Comparison of ENCODE assay signal across 25 cellular contexts in the genomic region with DNA sequence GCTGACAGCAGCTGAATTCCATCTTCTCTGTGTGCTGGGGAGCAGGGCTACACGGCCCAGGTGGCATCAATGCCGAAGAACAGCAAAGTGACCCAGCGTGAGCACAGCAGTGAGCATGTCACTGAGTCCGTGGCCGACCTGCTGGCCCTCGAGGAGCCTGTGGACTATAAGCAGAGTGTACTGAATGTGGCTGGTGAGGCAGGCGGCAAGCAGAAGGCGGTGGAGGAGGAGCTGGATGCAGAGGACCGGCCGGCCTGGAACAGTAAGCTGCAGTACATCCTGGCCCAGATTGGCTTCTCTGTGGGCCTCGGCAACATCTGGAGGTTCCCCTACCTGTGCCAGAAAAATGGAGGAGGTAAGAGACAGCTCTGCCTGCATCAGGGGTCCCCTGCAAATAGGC. TPM values are rescaled to one million over a fixed set of nuclear protein-coding genes. Genes with fewer than 3 reads are reported as not detected.
"Had no signal": no experiment of that assay in that cellular context is flagged by ENCODE, and none has a peak within 500 bp of the region (broad histone marks: within the 10 kb centered on the region; RNA-seq: fewer than 3 reads in every experiment).

No MANE protein-coding gene starts in this region.

- H3K9ac ChIP-seq: parathyroid adenoma had no signal

- H3K9me3 ChIP-seq: ovary, psoas muscle, right lobe of liver, sigmoid colon, stomach, testis, tibial artery, transverse colon, upper lobe of right lung, uterus had no signal

- H3K27ac ChIP-seq: ovary, parathyroid adenoma, psoas muscle, right lobe of liver, sigmoid colon, stomach, testis, tibial artery, transverse colon, upper lobe of right lung, uterus had no signal

- DNase-seq: nephron progenitor cell; occipital lobe; ovary; psoas muscle; right cardiac atrium; right lobe of liver; sigmoid colon; small intestine; stimulated activated CD4-positive, alpha-beta T cell treated with anti-CD3 and anti-CD28 coated beads, Interleukin-15, amount 100 ng/mL, for 24 hours; stimulated activated CD4-positive, alpha-beta T cell treated with anti-CD3 and anti-CD28 coated beads, Interleukin-2, amount 100 ng/mL, for 24 hours; stimulated activated CD4-positive, alpha-beta T cell treated with anti-CD3 and anti-CD28 coated beads, Interleukin-2, amount 100 ng/mL, for 48 hours; stimulated activated CD4-positive, alpha-beta T cell treated with anti-CD3 and anti-CD28 coated beads, Interleukin-4, amount 100 ng/mL, for 24 hours; stimulated activated naive B cell treated with anti-CD40 and anti-IgM and Interleukin-4, amounts not matched to agents 10 μg/mL and 1 μg/mL and 100 μg/mL, for 72 hours; stimulated activated naive CD4-positive, alpha-beta T cell treated with Interleukin-2 at 50 U/mL for 16 hours; stomach; testis; tibial artery; transverse colon; upper lobe of right lung; uterus had no signal

- H3K4me3 ChIP-seq: ovary, psoas muscle, right lobe of liver, sigmoid colon, stomach, testis, tibial artery, transverse colon, upper lobe of right lung, uterus had no signal

- FAIRE-seq: small intestine had no signal

- H3K4me1 ChIP-seq: parathyroid adenoma, psoas muscle, right lobe of liver, sigmoid colon, stomach, testis, tibial artery, transverse colon, upper lobe of right lung, uterus had no signal

- H2AFZ ChIP-seq: parathyroid adenoma had no signal

- ATAC-seq: naive thymus-derived CD8-positive, alpha-beta T cell; natural killer cell treated with Interleukin-12 subunit alpha and Interleukin-12 subunit beta and Interleukin-15 and Interleukin-18, amount 100 ng/mL, for 72 hours; psoas muscle; right cardiac atrium; right lobe of liver; stimulated activated effector memory CD8-positive, alpha-beta T cell treated with anti-CD3 and anti-CD28 coated beads, Interleukin-12 subunit alpha, Interleukin-12 subunit beta, amount 100 ng/mL, for 72 hours; stimulated activated naive B cell treated with anti-CD40 and anti-IgM and Interleukin-4, amounts not matched to agents 10 μg/mL and 1 μg/mL and 100 μg/mL, for 72 hours; upper lobe of right lung had no signal

- H3K36me3 ChIP-seq: ovary, right lobe of liver, sigmoid colon, stomach, tibial artery, transverse colon, upper lobe of right lung, uterus had no signal

- H3K27me3 ChIP-seq: ovary, right lobe of liver, testis, tibial artery, transverse colon, uterus had no signal

RNA-seq across cellular contexts. Expression of gene SLC6A17, which starts 16.6 kb away (rescaled TPM):
- polyA plus RNA-seq: naive thymus-derived CD8-positive, alpha-beta T cell had no signal

RNA-seq across cellular contexts. Expression of gene UBL4B, which starts 54.6 kb away (rescaled TPM):
- polyA plus RNA-seq: naive thymus-derived CD8-positive, alpha-beta T cell; right cardiac atrium; small intestine; stomach; urinary bladder had no signal
